8 cellular contexts compared by ENCODE assay signal in the genomic region with DNA sequence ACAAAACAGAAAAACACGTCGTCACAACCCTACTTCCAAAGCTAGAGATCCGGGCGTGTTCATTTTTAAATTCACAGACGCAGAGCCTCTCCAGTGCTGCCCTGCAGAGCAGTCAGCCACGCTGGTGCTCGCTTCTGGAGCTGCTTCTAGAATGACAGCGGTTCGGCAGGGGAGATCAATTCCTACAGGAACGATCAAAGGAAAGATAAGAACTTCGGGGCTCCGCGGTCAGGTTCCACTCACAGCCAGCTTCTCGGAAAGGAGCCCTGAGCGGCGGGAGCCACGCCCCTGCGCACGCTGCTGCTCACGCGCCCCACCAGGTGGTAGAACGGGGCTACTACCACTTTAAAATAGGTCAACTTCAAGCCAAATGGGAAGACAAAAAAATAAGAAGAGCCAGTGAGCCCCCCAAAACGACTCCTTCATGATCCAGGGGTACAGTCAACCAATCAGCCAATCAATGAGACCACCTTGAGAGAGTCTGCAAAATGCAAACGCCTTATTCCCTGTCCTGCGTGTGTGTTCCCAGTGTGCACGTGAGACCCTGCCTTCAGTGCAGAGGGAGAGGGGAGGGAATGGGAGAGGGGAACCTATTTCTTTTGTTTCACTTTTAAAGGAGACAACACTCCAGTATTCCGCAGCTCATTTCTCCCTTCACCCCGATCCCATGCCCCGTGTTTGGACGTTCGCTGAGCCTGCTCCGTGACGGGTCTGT.
DNase-seq lines count a peak whose midpoint lies in the region; ATAC-seq lines count a peak whose summit lies in the region.

No MANE protein-coding gene starts in this region.

- H3K36me3 Mint-ChIP-seq in CD4-positive, CD25-positive, alpha-beta regulatory T cell: no peaks in the 10 kb centered on the region

- H3K9ac ChIP-seq in mesenchymal stem cell (ENCODE audit: low read length): peak overlapping the region; percentile 49

- H4K8ac ChIP-seq in mesenchymal stem cell (ENCODE audit: low read length): no peak overlapping the region

- H3K27ac ChIP-seq in CD4-positive, CD25-positive, alpha-beta regulatory T cell (ENCODE audit: insufficient read depth, low read length, poor library complexity, severe bottlenecking): no peak overlapping the region
- no peak overlapping the region for H3K27ac ChIP-seq in effector memory CD4-positive, alpha-beta T cell (ENCODE audit: insufficient read depth, low read length, poor library complexity, severe bottlenecking)
- no peak overlapping the region for H3K27ac ChIP-seq in mesenchymal stem cell (ENCODE audit: low read length, poor library complexity, severe bottlenecking)

- peaks cover 31% of the 10 kb centered on the region for H3K27me3 Mint-ChIP-seq in CD4-positive, CD25-positive, alpha-beta regulatory T cell

- no peaks in the 10 kb centered on the region for H3K79me1 ChIP-seq in mesenchymal stem cell (replicated peaks; ENCODE audit: low read length, poor library complexity, severe bottlenecking)

- H2AFZ ChIP-seq in mesenchymal stem cell (ENCODE audit: low read depth, low read length): no peak overlapping the region

- H3K4me3 Mint-ChIP-seq in CD4-positive, CD25-positive, alpha-beta regulatory T cell: peak overlapping the region; percentile 11 to 87 (median 73)

- no peak overlapping the region for H4K91ac ChIP-seq in mesenchymal stem cell (ENCODE audit: low read length)

- H2BK15ac ChIP-seq in mesenchymal stem cell (ENCODE audit: low read depth, poor library complexity, severe bottlenecking): no peak overlapping the region

- H2BK5ac ChIP-seq in mesenchymal stem cell (ENCODE audit: low read depth, low read length, poor library complexity, severe bottlenecking): no peak overlapping the region

- no peaks in the 10 kb centered on the region for H3K36me3 ChIP-seq in CD4-positive, CD25-positive, alpha-beta regulatory T cell (ENCODE audit: control insufficient read depth, insufficient read depth, low read length)
- no peaks in the 10 kb centered on the region for H3K36me3 ChIP-seq in effector memory CD4-positive, alpha-beta T cell (ENCODE audit: control insufficient read depth, insufficient read depth, low read length)
- H3K36me3 ChIP-seq in mesenchymal stem cell (ENCODE audit: control insufficient read depth in 1 of 2, insufficient read depth in 2 of 2, low read depth in 1 of 2, low read length in 2 of 2): no peaks in the 10 kb centered on the region

- peaks cover 7% of the 10 kb centered on the region for H3K27me3 ChIP-seq in CD4-positive, CD25-positive, alpha-beta regulatory T cell (ENCODE audit: control insufficient read depth, insufficient read depth, low read length)
- peaks cover 16% of the 10 kb centered on the region for H3K27me3 ChIP-seq in effector memory CD4-positive, alpha-beta T cell (replicated peaks; ENCODE audit: control insufficient read depth, insufficient read depth, low read length, poor library complexity, severe bottlenecking)
- peaks cover 18 to 89% of the 10 kb centered on the region in 2 experiments for H3K27me3 ChIP-seq in mesenchymal stem cell (ENCODE audit: control insufficient read depth in 1 of 2, insufficient read depth in 1 of 2, low read length in 2 of 2)

- peak; percentile 51 to 70 (median 68) for DNase-seq in CD4-positive, CD25-positive, alpha-beta regulatory T cell
- DNase-seq in NCI-H774 (lab: John Stamatoyannopoulos, UW): peak; percentile 64
- peak; percentile 92 for DNase-seq in activated CD8-positive, alpha-beta memory T cell treated with anti-CD3 and anti-CD28 coated beads for 24 hours
- DNase-seq in effector memory CD4-positive, alpha-beta T cell: peak; percentile 35 to 55 (median 45)
- peak; percentile 46 for DNase-seq in mesenchymal stem cell
- peak; percentile 24 to 30 for DNase-seq in stimulated activated CD8-positive, alpha-beta memory T cell treated with anti-CD3 and anti-CD28 coated beads, Interleukin-15, amount 100 ng/mL, for 4 hours (ENCODE audit: low read depth in 2 of 2)

- H3K14ac ChIP-seq in mesenchymal stem cell (ENCODE audit: low read length in 2 of 2): no peak overlapping the region

- ATAC-seq in CD4-positive, CD25-positive, alpha-beta regulatory T cell (ENCODE audit: low read depth in 2 of 2): peak; percentile 85
- ATAC-seq in HG03159 (IDR thresholded peaks at IDR 0.05; ENCODE audit: unreplicated experiment): peak; percentile 50
- ATAC-seq in HG03378 (IDR thresholded peaks at IDR 0.05; ENCODE audit: unreplicated experiment): no peak

- 18% methylated on average over 30 of the region's 33 CpGs for WGBS in mesenchymal stem cell

- H3K23ac ChIP-seq in mesenchymal stem cell (ENCODE audit: low read length in 2 of 2): no peak overlapping the region

- H3K27ac Mint-ChIP-seq in CD4-positive, CD25-positive, alpha-beta regulatory T cell: peak overlapping the region in 2 of 3 donors; percentile 62 to 79

- H3K18ac ChIP-seq in mesenchymal stem cell (ENCODE audit: low read depth in 1 of 2, low read length in 2 of 2): no peak overlapping the region

- H3K4me1 Mint-ChIP-seq in CD4-positive, CD25-positive, alpha-beta regulatory T cell: peaks cover 0 to 14% (median 9%) of the 10 kb centered on the region in 4 donors

- H3K9me3 Mint-ChIP-seq in CD4-positive, CD25-positive, alpha-beta regulatory T cell: peaks cover 0 to 5% (median 0%) of the 10 kb centered on the region in 7 donors

- no peak overlapping the region for H2BK12ac ChIP-seq in mesenchymal stem cell (ENCODE audit: low read length in 2 of 2)

- H2BK120ac ChIP-seq in mesenchymal stem cell (ENCODE audit: low read depth, low read length): no peak overlapping the region

- H3K4ac ChIP-seq in mesenchymal stem cell (ENCODE audit: low read depth in 1 of 2, low read length in 2 of 2): no peak overlapping the region

- no peak overlapping the region for H2AK5ac ChIP-seq in mesenchymal stem cell (ENCODE audit: low read length, severe bottlenecking)

- peak overlapping the region; percentile 67 for H3K4me3 ChIP-seq in CD4-positive, CD25-positive, alpha-beta regulatory T cell (ENCODE audit: low read depth, low read length)
- peak overlapping the region; percentile 46 for H3K4me3 ChIP-seq in effector memory CD4-positive, alpha-beta T cell (ENCODE audit: insufficient read depth, low read depth, low read length, poor library complexity, severe bottlenecking)
- peak overlapping the region in 1 of 2 experiments; percentile 63 for H3K4me3 ChIP-seq in mesenchymal stem cell (ENCODE audit: insufficient read depth in 1 of 2, low read depth in 1 of 2, low read length in 2 of 2)

- H3K9me3 ChIP-seq in CD4-positive, CD25-positive, alpha-beta regulatory T cell (ENCODE audit: control insufficient read depth in 2 of 2, low read length in 2 of 2): no peaks in the 10 kb centered on the region
- no peaks in the 10 kb centered on the region for H3K9me3 ChIP-seq in effector memory CD4-positive, alpha-beta T cell (ENCODE audit: control insufficient read depth, low read length)
- H3K9me3 ChIP-seq in mesenchymal stem cell (ENCODE audit: control insufficient read depth, low read length): no peaks in the 10 kb centered on the region

- H3K4me2 ChIP-seq in mesenchymal stem cell (ENCODE audit: low read length, poor library complexity, severe bottlenecking): peak overlapping the region; percentile 67

- peaks cover 10% of the 10 kb centered on the region for H3K4me1 ChIP-seq in CD4-positive, CD25-positive, alpha-beta regulatory T cell (ENCODE audit: control insufficient read depth, insufficient read depth, low read length, poor library complexity, severe bottlenecking)
- peaks cover 9% of the 10 kb centered on the region for H3K4me1 ChIP-seq in effector memory CD4-positive, alpha-beta T cell (ENCODE audit: control insufficient read depth, insufficient read depth, low read length, poor library complexity, severe bottlenecking)
- peaks cover 3% of the 10 kb centered on the region for H3K4me1 ChIP-seq in mesenchymal stem cell (ENCODE audit: control insufficient read depth, insufficient read depth, low read depth, low read length)

Comparison
In these comparisons a context has a peak if more than half of its experiments do, and no peak if none do; other contexts are left out.
1. DNase-seq: peak in every context shown above with its lines; median percentile 92 in activated CD8-positive, alpha-beta memory T cell treated with anti-CD3 and anti-CD28 coated beads for 24 hours; 68 in CD4-positive, CD25-positive, alpha-beta regulatory T cell; 64 in NCI-H774; 46 in mesenchymal stem cell; 45 in effector memory CD4-positive, alpha-beta T cell; 27 in stimulated activated CD8-positive, alpha-beta memory T cell treated with anti-CD3 and anti-CD28 coated beads, Interleukin-15, amount 100 ng/mL, for 4 hours.